ENCODE assay signal across 7 cellular contexts in genomic region chr10:3556191-3557017, GRCh38.
DNase-seq lines count a peak whose midpoint lies in the region; ATAC-seq and TF ChIP-seq lines count a peak whose summit lies in the region.
"Not testable (repeated sequence)": the region's sequence is repeated elsewhere in the genome, so short reads cannot be mapped to it uniquely, and the experiment has no call there.

No MANE protein-coding gene starts in this region.

- DNase-seq in ELR (ENCODE audit: low read depth), result peak; percentile 81
- peak; percentile 49 for DNase-seq in NCI-H2171 treated with DMSO at 0.1 percent for 48 hours (lab: John Stamatoyannopoulos, UW)
- DNase-seq in activated T-cell treated with anti-CD3 and anti-CD28 coated beads, Interleukin-2, amount 50 U/mL, for 72 hours; central memory CD8-positive, alpha-beta T cell (ENCODE audit: low spot score in 2 of 2); kidney epithelial cell (ENCODE audit: low read depth): not testable (repeated sequence)
- peak; percentile 76 for DNase-seq in fibroblast of pulmonary artery (ENCODE audit: low read depth)
- DNase-seq in trophoblast cell, result peak; percentile 77 to 96

- not testable (repeated sequence) for H3K36me3 ChIP-seq in kidney epithelial cell (ENCODE audit: control insufficient read depth, insufficient read depth, low read length); trophoblast cell (ENCODE audit: control insufficient read depth in 1 of 2, insufficient read depth in 2 of 2, low read length in 2 of 2)

- not testable (repeated sequence) for H3K27ac Mint-ChIP-seq in activated T-cell treated with anti-CD3 and anti-CD28 coated beads, Interleukin-2, amount 50 U/mL, for 72 hours; central memory CD8-positive, alpha-beta T cell (ENCODE audit: low read depth)

- peaks cover 13% of the 10 kb centered on the region for H3K4me1 Mint-ChIP-seq in activated T-cell treated with anti-CD3 and anti-CD28 coated beads, Interleukin-2, amount 50 U/mL, for 72 hours (ENCODE audit: low read depth)
- H3K4me1 Mint-ChIP-seq in central memory CD8-positive, alpha-beta T cell, result peaks cover 23% of the 10 kb centered on the region

- H2AK5ac ChIP-seq in trophoblast cell (ENCODE audit: low read length), result not testable (repeated sequence)

- H3K9me3 ChIP-seq in trophoblast cell (ENCODE audit: insufficient read depth, low read depth, low read length), result not testable (repeated sequence)

- not testable (repeated sequence) for ATAC-seq in activated T-cell treated with anti-CD3 and anti-CD28 coated beads, Interleukin-2, amount 50 U/mL, for 72 hours (replicated peaks in 1 of 2); central memory CD8-positive, alpha-beta T cell (replicated peaks; ENCODE audit: extremely low read depth, poor library complexity, severe bottlenecking)

- not testable (repeated sequence) for TF ChIP-seq CTCF in fibroblast of pulmonary artery (IDR thresholded peaks at IDR 0.05; ENCODE audit: low read length, missing control alignments); kidney epithelial cell (IDR thresholded peaks at IDR 0.05; ENCODE audit: insufficient read depth, low read length, poor library complexity, severe bottlenecking)

- not testable (repeated sequence) for H3K27ac ChIP-seq in trophoblast cell (ENCODE audit: low read depth, low read length)

- H3K79me1 ChIP-seq in trophoblast cell (ENCODE audit: low read length), result not testable (repeated sequence)

- H3K9me3 Mint-ChIP-seq in activated T-cell treated with anti-CD3 and anti-CD28 coated beads, Interleukin-2, amount 50 U/mL, for 72 hours; central memory CD8-positive, alpha-beta T cell: not testable (repeated sequence)

- H2BK120ac ChIP-seq in trophoblast cell (ENCODE audit: insufficient read depth, low read length, poor library complexity), result not testable (repeated sequence)

- H3K14ac ChIP-seq in trophoblast cell (ENCODE audit: low read length), result not testable (repeated sequence)

- H2AFZ ChIP-seq in trophoblast cell (ENCODE audit: insufficient read depth, low read length, poor library complexity), result not testable (repeated sequence)

- H3K23ac ChIP-seq in trophoblast cell (ENCODE audit: low read length), result not testable (repeated sequence)

- not testable (repeated sequence) for H3K9ac ChIP-seq in trophoblast cell (ENCODE audit: low read length)

- H4K91ac ChIP-seq in trophoblast cell (ENCODE audit: low read depth, low read length), result not testable (repeated sequence)

- H3K18ac ChIP-seq in trophoblast cell (ENCODE audit: low read length), result not testable (repeated sequence)

- H3K27me3 ChIP-seq in kidney epithelial cell (ENCODE audit: control insufficient read depth, insufficient read depth, low read length); trophoblast cell (ENCODE audit: insufficient read depth, low read length): not testable (repeated sequence)

- not testable (repeated sequence) for H4K8ac ChIP-seq in trophoblast cell (ENCODE audit: low read depth, low read length)

- peaks cover 25% of the 10 kb centered on the region for H3K27me3 Mint-ChIP-seq in activated T-cell treated with anti-CD3 and anti-CD28 coated beads, Interleukin-2, amount 50 U/mL, for 72 hours (ENCODE audit: low read depth)
- H3K27me3 Mint-ChIP-seq in central memory CD8-positive, alpha-beta T cell, result not testable (repeated sequence)

- not testable (repeated sequence) for H2BK5ac ChIP-seq in trophoblast cell (ENCODE audit: low read depth, low read length, poor library complexity)

- H3K4ac ChIP-seq in trophoblast cell (ENCODE audit: low read depth, low read length), result not testable (repeated sequence)

- H3K4me3 ChIP-seq in fibroblast of pulmonary artery (replicated peaks; ENCODE audit: low read depth, low read length) (peak overlapping the region; percentile 20), kidney epithelial cell (ENCODE audit: low read depth, low read length) (peak overlapping the region; percentile 20)
- H3K4me3 ChIP-seq in trophoblast cell (ENCODE audit: low read depth, low read length), result not testable (repeated sequence)

- not testable (repeated sequence) for H3K79me2 ChIP-seq in trophoblast cell (ENCODE audit: control insufficient read depth, insufficient read depth, low read length, poor library complexity)

- no CpG with 5 or more reads among the region's 46 CpGs for WGBS in trophoblast cell (ENCODE audit: extremely low coverage, insufficient coverage, insufficient read length)

- H3K4me2 ChIP-seq in trophoblast cell (ENCODE audit: low read length), result not testable (repeated sequence)

- not testable (repeated sequence) for H4K12ac ChIP-seq in trophoblast cell (ENCODE audit: low read depth, low read length)

- H3K36me3 Mint-ChIP-seq in activated T-cell treated with anti-CD3 and anti-CD28 coated beads, Interleukin-2, amount 50 U/mL, for 72 hours (ENCODE audit: insufficient read depth in 2 of 2); central memory CD8-positive, alpha-beta T cell (ENCODE audit: insufficient read depth): not testable (repeated sequence)

- H3K4me3 Mint-ChIP-seq in activated T-cell treated with anti-CD3 and anti-CD28 coated beads, Interleukin-2, amount 50 U/mL, for 72 hours, result peak overlapping the region; percentile 72 to 73
- H3K4me3 Mint-ChIP-seq in central memory CD8-positive, alpha-beta T cell, result peak overlapping the region; percentile 43

- H3K4me1 ChIP-seq in trophoblast cell (ENCODE audit: control insufficient read depth in 1 of 2, insufficient read depth in 2 of 2, low read length in 2 of 2), result not testable (repeated sequence)

- not testable (repeated sequence) for H2BK12ac ChIP-seq in trophoblast cell (ENCODE audit: low read length)
